ENCODE assay signal across 2 cellular contexts in genomic region chr15:57373882-57374276, GRCh38.
TF ChIP-seq lines count a peak whose summit lies in the region.

No MANE protein-coding gene starts in this region.

TF ChIP-seq in HEK293, 187 proteins besides CTCF, POLR2A, EP300 and RAD21:
- TF ChIP-seq KLF1 (tag by site-specific recombination; IDR thresholded peaks at IDR 0.05) (no peak), ZNF416 (tag by site-specific recombination; IDR thresholded peaks at IDR 0.05) (no peak), ZSCAN16 (tag by site-specific recombination; IDR thresholded peaks at IDR 0.05) (no peak), ZNF391 (tag by site-specific recombination; IDR thresholded peaks at IDR 0.05; ENCODE audit: borderline replicate concordance, low read depth) (no peak), ZNF398 (tag by site-specific recombination; IDR thresholded peaks at IDR 0.05) (no peak), PRDM1 (tag by site-specific recombination; IDR thresholded peaks at IDR 0.05) (peak; percentile 98), SCRT2 (tag by site-specific recombination; IDR thresholded peaks at IDR 0.05) (no peak), ZNF311 (tag by site-specific recombination; IDR thresholded peaks at IDR 0.05; ENCODE audit: borderline replicate concordance) (no peak), ZNF837 (tag by site-specific recombination; IDR thresholded peaks at IDR 0.05) (no peak), IKZF3 (tag by site-specific recombination; IDR thresholded peaks at IDR 0.05) (peak; percentile 62), ZNF366 (tag by site-specific recombination; conservative IDR thresholded peaks at IDR 0.05) (peak; percentile 94)

TF ChIP-seq in K562, 482 proteins besides CTCF, POLR2A, EP300 and RAD21:
- TF ChIP-seq ELF4 (CRISPR knock-in tag; IDR thresholded peaks at IDR 0.05) (0 out of 2 replicates have a peak, but pooled peaks have one; percentile 16), STAT5B (CRISPR knock-in tag; IDR thresholded peaks at IDR 0.05) (no peak), OTX1 (CRISPR knock-in tag; IDR thresholded peaks at IDR 0.05) (peak; percentile 55), THRB (CRISPR knock-in tag; conservative IDR thresholded peaks at IDR 0.05) (0 out of 2 replicates have a peak, but pooled peaks have one; percentile 20), ZBTB26 (CRISPR knock-in tag; IDR thresholded peaks at IDR 0.05) (peak; percentile 55; the same call in 1 of the 2 replicates), ZNF512 (tag; IDR thresholded peaks at IDR 0.05) (peak; percentile 91), ZBTB5 (IDR thresholded peaks at IDR 0.05) (no peak)
TF ChIP-seq in K562: peak in this region for 5.
